8 cellular contexts compared by ENCODE assay signal in genomic region chr2:68925298-68925885, GRCh38. TPM values are rescaled to one million over a fixed set of nuclear protein-coding genes. Genes with fewer than 3 reads are reported as not detected.
DNase-seq lines count a peak whose midpoint lies in the region; TF ChIP-seq lines count a peak whose summit lies in the region.

No MANE protein-coding gene starts in this region.

- no peak for DNase-seq in GM06990 (ENCODE audit: extremely low read depth, insufficient read length)
- DNase-seq in Kasumi-1 (lab: John Stamatoyannopoulos, UW): peak; percentile 62 to 66
- peak; percentile 41 for DNase-seq in SK-N-DZ (ENCODE audit: low spot score)
- DNase-seq in astrocyte of the cerebellum (ENCODE audit: low read depth): no peak
- DNase-seq in iPS-NIHi11 (ENCODE audit: low spot score): peak; percentile 81
- DNase-seq in stimulated activated CD4-positive, alpha-beta T cell treated with anti-CD3 and anti-CD28 coated beads, Interleukin-2, amount 100 ng/mL, for 24 hours: peak; percentile 35 to 62
- DNase-seq in HK-2 (ENCODE audit: unreplicated experiment): no peak

- no peak overlapping the region for H3K4me3 ChIP-seq in GM06990 (replicated peaks; ENCODE audit: low read depth, low read length)
- H3K4me3 ChIP-seq in astrocyte of the cerebellum (ENCODE audit: low read depth, low read length): no peak overlapping the region

- H3K27ac ChIP-seq in 22Rv1: no peak overlapping the region

- H3K27me3 ChIP-seq in GM06990 (replicated peaks; ENCODE audit: control insufficient read depth, insufficient read depth, low read length): peaks cover 2% of the 10 kb centered on the region; the same call in 1 of the 2 replicates

- peak; percentile 94 for TF ChIP-seq CTCF in 22Rv1 (IDR thresholded peaks at IDR 0.05)
- peak; percentile 95 for TF ChIP-seq CTCF in GM06990 (IDR thresholded peaks at IDR 0.05; ENCODE audit: insufficient read depth, low read length, poor library complexity, severe bottlenecking)
- peak; percentile 93 for TF ChIP-seq CTCF in astrocyte of the cerebellum (IDR thresholded peaks at IDR 0.05; ENCODE audit: low read depth, low read length, missing control alignments)

- H3K36me3 ChIP-seq in GM06990 (ENCODE audit: control insufficient read depth, insufficient read depth, low read length): no peaks in the 10 kb centered on the region

- in situ Hi-C loops in astrocyte of the cerebellum (cut with HindIII; ENCODE audit: low sequenced_read_pairs): no loop called here

RNA-seq across cellular contexts. Expression of gene GKN2, which starts 27.3 kb away (rescaled TPM):
- not detected in 2 replicates for polyA plus RNA-seq in SK-N-DZ (2014; cell fraction: cytosol; rRNA removed)
- polyA plus RNA-seq in SK-N-DZ (2014; cell fraction: nucleus; rRNA removed): not detected in 2 replicates

RNA-seq across cellular contexts. Expression of gene GKN1, which starts 49.0 kb away (rescaled TPM):
- polyA plus RNA-seq in SK-N-DZ (2014; cell fraction: cytosol; rRNA removed): not detected in 2 replicates
- not detected in 2 replicates for polyA plus RNA-seq in SK-N-DZ (2014; cell fraction: nucleus; rRNA removed)

RNA-seq across cellular contexts. Expression of gene BMP10, which starts 54.2 kb away (rescaled TPM):
- not detected in 2 replicates for polyA plus RNA-seq in SK-N-DZ (2014; cell fraction: cytosol; rRNA removed)
- polyA plus RNA-seq in SK-N-DZ (2014; cell fraction: nucleus; rRNA removed): not detected in 2 replicates

Comparison
In these comparisons a context has a peak if more than half of its experiments do, and no peak if none do; other contexts are left out.
1. DNase-seq: peak in Kasumi-1 (2 of 2), SK-N-DZ (single experiment), iPS-NIHi11 (single experiment) and stimulated activated CD4-positive, alpha-beta T cell treated with anti-CD3 and anti-CD28 coated beads, Interleukin-2, amount 100 ng/mL, for 24 hours (2 of 2); none in GM06990 (single experiment), astrocyte of the cerebellum (single experiment) and HK-2 (single experiment).
2. Peak in every context shown above with its lines, with median percentiles within 50 percentile points of each other: CTCF ChIP-seq.